ENCODE assay signal across 9 cellular contexts in genomic region chr5:151214614-151215545, GRCh38. TPM values are rescaled to one million over a fixed set of nuclear protein-coding genes. Genes with fewer than 3 reads are reported as not detected.
DNase-seq lines count a peak whose midpoint lies in the region; ATAC-seq, FAIRE-seq and TF ChIP-seq lines count a peak whose summit lies in the region.
"Had no signal": no experiment of that assay in that cellular context is flagged by ENCODE, and none has a peak within 500 bp of the region (broad histone marks: within the 10 kb centered on the region; RNA-seq: fewer than 3 reads in every experiment).

No MANE protein-coding gene starts in this region.

- intact Hi-C loops in breast epithelium (cut with DNase I; ENCODE audit: low total_unique reads) (no loop called here), pancreas (cut with DNase I) (no loop called here)

- WGBS in pancreas, 2 donors, result 74 to 85% methylated on average over 10 of the region's 10 CpGs

- H3K9me3 ChIP-seq in Karpas-422 (ENCODE audit: low read length) (no peaks in the 10 kb centered on the region), breast epithelium (no peaks in the 10 kb centered on the region), pancreas (no peaks in the 10 kb centered on the region)

- TF ChIP-seq CTCF in breast epithelium (IDR thresholded peaks at IDR 0.05) (no peak), pancreas (IDR thresholded peaks at IDR 0.05) (no peak)

- H3K27ac ChIP-seq in Karpas-422 (ENCODE audit: low read length) (peak overlapping the region; percentile 100), breast epithelium (peak overlapping the region; percentile 16 to 74), pancreas (peak overlapping the region in 2 of 4 donors; percentile 44 to 59)

- peaks cover 63% of the 10 kb centered on the region for H3K79me2 ChIP-seq in Karpas-422 (ENCODE audit: low read length)

- no peaks in the 10 kb centered on the region for H3K27me3 ChIP-seq in Karpas-422 (ENCODE audit: low read length)
- H3K27me3 ChIP-seq in breast epithelium, result no peaks in the 10 kb centered on the region
- no peaks in the 10 kb centered on the region for H3K27me3 ChIP-seq in pancreas

- ATAC-seq in GM21529 (IDR thresholded peaks at IDR 0.05; ENCODE audit: unreplicated experiment), result peak; percentile 52
- peak in 3 of 4 donors; percentile 16 to 54 (median 47) for ATAC-seq in pancreas

- no peaks in the 10 kb centered on the region for H4K20me1 ChIP-seq in Karpas-422 (ENCODE audit: insufficient read depth, low read depth, low read length)

- H3K9me2 ChIP-seq in Karpas-422 (replicated peaks; ENCODE audit: insufficient read depth, low read length), result no peaks in the 10 kb centered on the region

- no peak overlapping the region for H2AFZ ChIP-seq in Karpas-422 (ENCODE audit: low read length)

- TF ChIP-seq POLR2A in GM15510 (IDR thresholded peaks at IDR 0.05; ENCODE audit: borderline replicate concordance, extremely low read depth, insufficient read length), result peak; percentile 46
- TF ChIP-seq POLR2A in breast epithelium (IDR thresholded peaks at IDR 0.05), result no peak

- H3K4me3 ChIP-seq in Karpas-422 (ENCODE audit: low read length), result peak overlapping the region; percentile 52
- no peak overlapping the region for H3K4me3 ChIP-seq in breast epithelium
- H3K4me3 ChIP-seq in pancreas, result peak overlapping the region in 1 of 4 donors; percentile 2

- peaks cover 98% of the 10 kb centered on the region for H3K4me1 ChIP-seq in Karpas-422 (ENCODE audit: low read length)
- H3K4me1 ChIP-seq in breast epithelium, result no peaks in the 10 kb centered on the region
- peaks cover 0 to 11% (median 0%) of the 10 kb centered on the region in 3 donors for H3K4me1 ChIP-seq in pancreas

- H3K4me2 ChIP-seq in Karpas-422 (ENCODE audit: low read depth, low read length, poor library complexity, severe bottlenecking), result peak overlapping the region; percentile 83

- H3K36me3 ChIP-seq in Karpas-422 (ENCODE audit: insufficient read depth, low read length), result peaks cover 7% of the 10 kb centered on the region; the same call in 1 of the 2 replicates
- no peaks in the 10 kb centered on the region for H3K36me3 ChIP-seq in breast epithelium
- H3K36me3 ChIP-seq in pancreas, result no peaks in the 10 kb centered on the region

- FAIRE-seq in pancreas (lab: Jason Lieb, UNC), result no peak
- FAIRE-seq: islet of Langerhans had no signal

- DNase-seq in Karpas-422 (peak; percentile 98), breast epithelium (ENCODE audit: low spot score in 2 of 2) (no peak), pancreas (peak in 1 of 6 donors; percentile 17), EL (no peak), epidermal melanocyte (ENCODE audit: insufficient read length, low spot score) (no peak), superior temporal gyrus (ENCODE audit: extremely low spot score) (no peak)

- peak overlapping the region; percentile 90 for H3K9ac ChIP-seq in Karpas-422 (ENCODE audit: low read length)

RNA-seq across cellular contexts. Expression of gene CCDC69, which starts 9.0 kb away (rescaled TPM):
- total RNA-seq in Karpas-422 (2014; rRNA removed; shearing (Covaris generic); ENCODE audit: low replicate concordance), result 241 and 291 TPM in 2 replicates
- total RNA-seq in breast epithelium (100 to 1,000 TPM in 1 of 3 donors, 10 to 100 TPM in 2; 47.4 to 201 (median 97.0) TPM), pancreas (10 to 100 TPM; 18.1 to 23.1 (median 20.4) TPM)
- polyA plus RNA-seq in pancreas, result 10 to 100 TPM in 1 of 2 donors, 1 to 10 TPM in 1; 8.1 to 29.4 TPM

RNA-seq across cellular contexts. Expression of gene GM2A, which starts 38.1 kb away (rescaled TPM):
- total RNA-seq in Karpas-422 (2014; rRNA removed; shearing (Covaris generic); ENCODE audit: low replicate concordance), result 132 and 133 TPM in 2 replicates
- total RNA-seq in breast epithelium, result 10 to 100 TPM; 35.1 to 58.0 (median 43.8) TPM
- total RNA-seq in pancreas, result 10 to 100 TPM in 4 of 6 donors, 1 to 10 TPM in 2; 7.8 to 25.0 (median 13.1) TPM
- 1 to 10 TPM; 6.4 to 7.9 TPM for polyA plus RNA-seq in pancreas

RNA-seq across cellular contexts. Expression of gene ANXA6, which starts 57.3 kb away (rescaled TPM):
- 277 and 387 TPM in 2 replicates for total RNA-seq in Karpas-422 (2014; rRNA removed; shearing (Covaris generic); ENCODE audit: low replicate concordance)
- 100 to 1,000 TPM; 206 to 320 (median 276) TPM for total RNA-seq in breast epithelium
- total RNA-seq in pancreas, result 10 to 100 TPM; 39.6 to 70.8 (median 48.7) TPM
- 10 to 100 TPM; 37.0 to 64.2 TPM for polyA plus RNA-seq in pancreas
